8 cellular contexts compared by ENCODE assay signal in the genomic region with DNA sequence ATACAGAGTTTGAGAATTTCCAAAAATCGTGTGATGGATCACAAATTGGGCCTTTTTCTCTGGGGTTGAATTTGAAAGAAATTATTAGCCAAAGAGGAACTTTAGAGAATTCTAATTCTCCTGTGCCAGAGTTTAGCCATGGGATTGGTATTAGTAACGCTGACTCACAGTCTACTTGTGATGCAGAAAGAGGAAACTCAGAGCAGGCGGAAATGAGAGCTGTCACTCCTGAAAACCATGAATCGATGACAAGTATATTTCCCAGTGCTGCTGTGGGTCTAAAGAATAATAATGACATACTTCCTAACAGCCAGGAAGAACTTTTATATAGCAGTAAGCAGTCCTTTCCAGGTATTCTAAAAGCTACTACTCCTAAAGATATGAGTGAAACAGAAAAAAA.
DNase-seq lines count a peak whose midpoint lies in the region; ATAC-seq and TF ChIP-seq lines count a peak whose summit lies in the region.

No MANE protein-coding gene starts in this region.

- H3K9me3 Mint-ChIP-seq in MCF 10A (ENCODE audit: unreplicated experiment) = no peaks in the 10 kb centered on the region

- intact Hi-C loops in MCF 10A (cut with micrococcal nuclease) (no loop called here), breast epithelium (cut with DNase I; ENCODE audit: low total_unique reads) (no loop called here)

- no peak for TF ChIP-seq POLR2A in breast epithelium (IDR thresholded peaks at IDR 0.05)
- TF ChIP-seq POLR2A in NB4 (IDR thresholded peaks at IDR 0.05; ENCODE audit: extremely low read depth, insufficient read length) = no peak

- ATAC-seq in HG02571 (IDR thresholded peaks at IDR 0.05; ENCODE audit: unreplicated experiment) = no peak
- ATAC-seq in HG02623 (IDR thresholded peaks at IDR 0.05; ENCODE audit: unreplicated experiment) = no peak

- H3K9me3 ChIP-seq in breast epithelium = no peaks in the 10 kb centered on the region

- peaks cover 4% of the 10 kb centered on the region for H3K4me1 Mint-ChIP-seq in MCF 10A (ENCODE audit: insufficient read depth, unreplicated experiment)

- no peaks in the 10 kb centered on the region for H3K4me1 ChIP-seq in breast epithelium

- POLR2A ChIA-PET in MCF 10A (lab: Yijun Ruan, JAX) = interaction anchor here (0.7 to 1.8 kb wide), 6 partner anchors 9 to 195 kb away, joined by 3 to 6 read pairs (median 4); a partner anchor contains a TSS

- TF ChIP-seq CTCF in MCF 10A (IDR thresholded peaks at IDR 0.05; ENCODE audit: unreplicated experiment) = no peak
- no peak for TF ChIP-seq CTCF in breast epithelium (IDR thresholded peaks at IDR 0.05)
- no peak for TF ChIP-seq CTCF in NB4 (IDR thresholded peaks at IDR 0.05; ENCODE audit: low read depth, low read length)

- peak overlapping the region; percentile 6 for H3K4me3 Mint-ChIP-seq in MCF 10A (ENCODE audit: unreplicated experiment)

- H3K27me3 Mint-ChIP-seq in MCF 10A (ENCODE audit: insufficient read depth, unreplicated experiment) = no peaks in the 10 kb centered on the region

- H3K27me3 ChIP-seq in breast epithelium = no peaks in the 10 kb centered on the region

- H3K4me3 ChIP-seq in breast epithelium = no peak overlapping the region
- no peak overlapping the region for H3K4me3 ChIP-seq in NB4 (ENCODE audit: low read depth, low read length)

- peaks cover 10% of the 10 kb centered on the region for H3K36me3 Mint-ChIP-seq in MCF 10A (ENCODE audit: insufficient read depth, unreplicated experiment)

- peak overlapping the region; percentile 73 for H3K27ac Mint-ChIP-seq in MCF 10A (ENCODE audit: low read depth, unreplicated experiment)

- CTCF ChIA-PET in MCF 10A (lab: Yijun Ruan, JAX) = no interaction called here

- DNase-seq in MCF 10A (ENCODE audit: unreplicated experiment) = peak; percentile 70
- DNase-seq in breast epithelium (ENCODE audit: low spot score in 2 of 2) = no peak
- DNase-seq in NB4 (ENCODE audit: low read depth) = peak; percentile 90
- peak; percentile 64 for DNase-seq in dedifferentiated amniotic fluid mesenchymal stem cell (ENCODE audit: extremely low spot score)
- peak; percentile 92 for DNase-seq in renal cortical epithelial cell (ENCODE audit: low read depth)
- DNase-seq in activated CD8-positive, alpha-beta memory T cell treated with anti-CD3 and anti-CD28 coated beads, Interleukin-2, amount 50 U/mL, for 48 hours = no peak

- BruUV-seq in MCF 10A (replicated peaks; lab: Mats Ljungman, UMichigan) = no TSS peak

- H3K36me3 ChIP-seq in breast epithelium = no peaks in the 10 kb centered on the region

- no peak overlapping the region for H3K27ac ChIP-seq in breast epithelium

Comparison
In these comparisons a context has a peak if more than half of its experiments do, and no peak if none do; other contexts are left out.
1. DNase-seq: peak in MCF 10A (single experiment), NB4 (single experiment), dedifferentiated amniotic fluid mesenchymal stem cell (single experiment) and renal cortical epithelial cell (single experiment); none in breast epithelium (0 of 2) and activated CD8-positive, alpha-beta memory T cell treated with anti-CD3 and anti-CD28 coated beads, Interleukin-2, amount 50 U/mL, for 48 hours (single experiment).